28 cellular contexts compared by ENCODE assay signal in genomic region chr20:16078172-16078898, GRCh38.
"Had no signal": no experiment of that assay in that cellular context is flagged by ENCODE, and none has a peak within 500 bp of the region (broad histone marks: within the 10 kb centered on the region; RNA-seq: fewer than 3 reads in every experiment).

No MANE protein-coding gene starts in this region.

- H3K4me1 Mint-ChIP-seq: activated CD4-positive, alpha-beta T cell treated with anti-CD3 and anti-CD28 coated beads for 36 hours; activated T-helper 17 cell treated with anti-CD3 and anti-CD28 coated beads, Interleukin-2, amount 50 U/mL, for 72 hours had no signal

- H3K27ac ChIP-seq: adrenal gland, ascending aorta, brain microvascular endothelial cell, left ventricle myocardium inferior, neutrophil, pancreas, psoas muscle, right atrium auricular region, stomach, transverse colon had no signal

- H3K27ac Mint-ChIP-seq: activated CD4-positive, alpha-beta T cell treated with anti-CD3 and anti-CD28 coated beads for 36 hours; activated naive CD8-positive, alpha-beta T cell; activated T-cell treated with anti-CD3 and anti-CD28 coated beads, Interleukin-2, amount 50 U/mL, for 24 hours; activated T-helper 17 cell treated with anti-CD3 and anti-CD28 coated beads, Interleukin-2, amount 50 U/mL, for 72 hours; natural killer cell treated with Interleukin-12 subunit alpha and Interleukin-12 subunit beta and Interleukin-15 and Interleukin-18, amount 100 ng/mL, for 72 hours had no signal

- H3K4me3 Mint-ChIP-seq: activated CD4-positive, alpha-beta T cell treated with anti-CD3 and anti-CD28 coated beads for 36 hours; activated naive CD8-positive, alpha-beta T cell; activated T-cell treated with anti-CD3 and anti-CD28 coated beads, Interleukin-2, amount 50 U/mL, for 24 hours; activated T-helper 17 cell treated with anti-CD3 and anti-CD28 coated beads, Interleukin-2, amount 50 U/mL, for 72 hours; natural killer cell treated with Interleukin-12 subunit alpha and Interleukin-12 subunit beta and Interleukin-15 and Interleukin-18, amount 100 ng/mL, for 72 hours had no signal

- H3K4me1 ChIP-seq: adrenal gland, ascending aorta, left ventricle myocardium inferior, pancreas, psoas muscle, right atrium auricular region, stomach had no signal

- H3K9me3 ChIP-seq: ascending aorta, left ventricle myocardium inferior, neutrophil, pancreas, psoas muscle, right atrium auricular region, stomach, transverse colon had no signal

- H3K4me3 ChIP-seq: adrenal gland, ascending aorta, left ventricle myocardium inferior, pancreas, psoas muscle, right atrium auricular region, stomach, transverse colon had no signal

- H3K36me3 Mint-ChIP-seq: activated naive CD8-positive, alpha-beta T cell; natural killer cell treated with Interleukin-12 subunit alpha and Interleukin-12 subunit beta and Interleukin-15 and Interleukin-18, amount 100 ng/mL, for 72 hours had no signal

- ATAC-seq: activated CD4-positive, alpha-beta T cell treated with anti-CD3 and anti-CD28 coated beads for 36 hours; activated T-helper 17 cell treated with anti-CD3 and anti-CD28 coated beads, Interleukin-2, amount 50 U/mL, for 72 hours; natural killer cell treated with Interleukin-12 subunit alpha and Interleukin-12 subunit beta and Interleukin-15 and Interleukin-18, amount 100 ng/mL, for 72 hours; pancreas; psoas muscle had no signal

- H3K27me3 ChIP-seq: adrenal gland, ascending aorta, brain microvascular endothelial cell, neutrophil, pancreas, right atrium auricular region, stomach, transverse colon had no signal

- H3K27me3 Mint-ChIP-seq: activated CD4-positive, alpha-beta T cell treated with anti-CD3 and anti-CD28 coated beads for 36 hours; activated naive CD8-positive, alpha-beta T cell; activated T-cell treated with anti-CD3 and anti-CD28 coated beads, Interleukin-2, amount 50 U/mL, for 24 hours; activated T-helper 17 cell treated with anti-CD3 and anti-CD28 coated beads, Interleukin-2, amount 50 U/mL, for 72 hours had no signal

- DNase-seq: activated CD4-positive, alpha-beta T cell treated with anti-CD3 and anti-CD28 coated beads for 36 hours; activated CD4-positive, alpha-beta T cell treated with anti-CD3 and anti-CD28 coated beads, Interleukin-2, amount 50 U/mL, for 4 hours; activated CD8-positive, alpha-beta memory T cell treated with anti-CD3 and anti-CD28 coated beads for 24 hours; activated CD8-positive, alpha-beta memory T cell treated with anti-CD3 and anti-CD28 coated beads, Interleukin-2, amount 50 U/mL, for 4 hours; activated naive CD4-positive, alpha-beta T cell; activated T-cell treated with anti-CD3 and anti-CD28 coated beads, Interleukin-2, amount 50 U/mL, for 24 hours; adrenal gland; brain microvascular endothelial cell; caudate nucleus; dermis blood vessel endothelial cell; effector CD8-positive, alpha-beta T cell; foreskin melanocyte; glutamatergic neuron; hippocampal formation; left ventricle myocardium inferior; midbrain; pancreas; psoas muscle; stimulated activated CD4-positive, alpha-beta T cell treated with anti-CD3 and anti-CD28 coated beads, Interleukin-1b, Interleukin-23, amount 100 ng/mL, for 48 hours; stomach; T-helper 9 cell; transverse colon had no signal

- H3K36me3 ChIP-seq: adrenal gland, ascending aorta, brain microvascular endothelial cell, left ventricle myocardium inferior, neutrophil, pancreas, right atrium auricular region, stomach, transverse colon had no signal

- H3K9me3 Mint-ChIP-seq: natural killer cell treated with Interleukin-12 subunit alpha and Interleukin-12 subunit beta and Interleukin-15 and Interleukin-18, amount 100 ng/mL, for 72 hours had no signal
